15 cellular contexts compared by ENCODE assay signal in the genomic region with DNA sequence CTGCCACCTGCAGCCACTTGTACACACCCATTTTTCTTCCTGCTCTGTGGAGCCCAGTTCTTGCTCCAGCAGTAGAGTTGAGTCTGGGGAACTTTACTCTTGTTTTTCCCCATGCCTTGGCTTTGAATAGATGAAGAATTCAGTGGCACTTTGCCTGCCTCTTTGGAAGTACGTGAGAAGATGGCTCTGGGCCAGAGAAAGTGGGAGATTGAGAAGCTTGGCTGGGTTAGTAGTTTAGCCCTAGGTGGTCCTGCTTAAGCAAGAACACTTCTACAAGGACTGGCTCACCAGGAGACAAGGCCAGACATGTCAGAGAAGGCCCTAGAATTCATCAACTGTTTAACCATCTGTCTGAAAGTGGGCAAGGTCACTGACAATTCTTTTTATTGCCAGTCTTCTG.
"Had no signal": no experiment of that assay in that cellular context is flagged by ENCODE, and none has a peak within 500 bp of the region (broad histone marks: within the 10 kb centered on the region; RNA-seq: fewer than 3 reads in every experiment).

No MANE protein-coding gene starts in this region.

- H3K36me3 ChIP-seq: breast epithelium, neural progenitor cell, ovary, vagina had no signal

- H3K9me3 ChIP-seq: ovary, vagina had no signal

- H3K4me1 ChIP-seq: breast epithelium, neural progenitor cell, vagina had no signal

- H3K27me3 ChIP-seq: breast epithelium, dorsolateral prefrontal cortex, neural progenitor cell, ovary, vagina had no signal

- DNase-seq: activated CD4-positive, alpha-beta T cell treated with anti-CD3 and anti-CD28 coated beads for 1 hour; activated CD4-positive, alpha-beta T cell treated with anti-CD3 and anti-CD28 coated beads, Interleukin-2, amount 50 U/mL, for 4 hours; activated naive CD4-positive, alpha-beta T cell treated with Interleukin-2 at 50 U/mL for 16 hours; activated T-cell treated with anti-CD3 and anti-CD28 coated beads for 4 hours; dorsolateral prefrontal cortex; islet precursor cell; ovary; T-helper 9 cell had no signal

- H3K27ac ChIP-seq: dorsolateral prefrontal cortex, neural progenitor cell, ovary, vagina had no signal

- ATAC-seq: activated T-helper 17 cell treated with anti-CD3 and anti-CD28 coated beads, Interleukin-2, amount 50 U/mL, for 72 hours; esophagus mucosa; stimulated activated effector memory CD8-positive, alpha-beta T cell treated with anti-CD3 and anti-CD28 coated beads, Interleukin-12 subunit alpha, Interleukin-12 subunit beta, amount 100 ng/mL, for 72 hours had no signal

- H3K4me3 ChIP-seq: breast epithelium, dorsolateral prefrontal cortex, lung, neural progenitor cell, ovary, vagina had no signal
